In genomic region chr11:66629356-66629755, GRCh38 we compare ENCODE assay signal across 30 cellular contexts. TPM values are rescaled to one million over a fixed set of nuclear protein-coding genes. Genes with fewer than 3 reads are reported as not detected.
"Had no signal": no experiment of that assay in that cellular context is flagged by ENCODE, and none has a peak within 500 bp of the region (broad histone marks: within the 10 kb centered on the region; RNA-seq: fewer than 3 reads in every experiment).

No MANE protein-coding gene starts in this region.

- H3K27me3 ChIP-seq: dorsolateral prefrontal cortex, gastrocnemius medialis, left lung, neural progenitor cell, right atrium auricular region, spleen, stomach, thyroid gland, upper lobe of right lung had no signal

- H3K27me3 Mint-ChIP-seq: activated CD4-positive, alpha-beta memory T cell treated with anti-CD3 and anti-CD28 coated beads, Interleukin-2, amount 10 ng/mL, durations not matched to agents 7 days and 5 days; activated CD4-positive, alpha-beta T cell treated with anti-CD3 and anti-CD28 coated beads, Interleukin-2, amount 10 ng/mL, durations not matched to agents 24 days and 14 days; activated CD8-positive, alpha-beta memory T cell treated with anti-CD3 and anti-CD28 coated beads, Interleukin-2, amount 10 ng/mL, durations not matched to agents 7 days and 5 days had no signal

- H3K27ac Mint-ChIP-seq: activated CD4-positive, alpha-beta memory T cell treated with anti-CD3 and anti-CD28 coated beads, Interleukin-2, amount 10 ng/mL, durations not matched to agents 7 days and 5 days; activated CD4-positive, alpha-beta T cell treated with anti-CD3 and anti-CD28 coated beads, Interleukin-2, amount 10 ng/mL, durations not matched to agents 24 days and 14 days; activated CD8-positive, alpha-beta memory T cell treated with anti-CD3 and anti-CD28 coated beads, Interleukin-2, amount 10 ng/mL, durations not matched to agents 7 days and 5 days; neural progenitor cell had no signal

- H3K4me3 Mint-ChIP-seq: activated CD4-positive, alpha-beta memory T cell treated with anti-CD3 and anti-CD28 coated beads, Interleukin-2, amount 10 ng/mL, durations not matched to agents 7 days and 5 days; activated CD4-positive, alpha-beta T cell treated with anti-CD3 and anti-CD28 coated beads, Interleukin-2, amount 10 ng/mL, durations not matched to agents 24 days and 14 days; activated CD8-positive, alpha-beta memory T cell treated with anti-CD3 and anti-CD28 coated beads, Interleukin-2, amount 10 ng/mL, durations not matched to agents 7 days and 5 days; neural progenitor cell; T-helper 1 cell treated with Interleukin-12 subunit alpha and Interleukin-12 subunit beta and Interleukin-4 antibody, amounts not matched to agents 30 μg/mL and 1 μg/mL, for 36 hours had no signal

- ATAC-seq: activated CD8-positive, alpha-beta memory T cell treated with anti-CD3 and anti-CD28 coated beads, Interleukin-2, amount 10 ng/mL, durations not matched to agents 7 days and 5 days; gastrocnemius medialis; left lung; lower lobe of right lung; upper lobe of right lung had no signal

- H3K4me2 ChIP-seq: neural progenitor cell had no signal

- H3K9me3 ChIP-seq: gastrocnemius medialis, left lung, lower lobe of right lung, right atrium auricular region, spleen, stomach, thyroid gland, upper lobe of right lung had no signal

- H3K4me3 ChIP-seq: coronary artery, dorsolateral prefrontal cortex, gastrocnemius medialis, left lung, lower lobe of right lung, neural progenitor cell, right atrium auricular region, SK-N-MC, spleen, stomach, thyroid gland, upper lobe of right lung had no signal

- DNase-seq: activated CD4-positive, alpha-beta memory T cell treated with anti-CD3 and anti-CD28 coated beads, Interleukin-2, amount 10 ng/mL, durations not matched to agents 7 days and 5 days; activated CD4-positive, alpha-beta T cell treated with anti-CD3 and anti-CD28 coated beads, Interleukin-2, amount 10 ng/mL, durations not matched to agents 24 days and 14 days; activated CD4-positive, CD25-positive, alpha-beta regulatory T cell treated with anti-CD3 and anti-CD28 coated beads, Interleukin-2, amount 50 U/mL, for 72 hours; activated CD8-positive, alpha-beta memory T cell treated with anti-CD3 and anti-CD28 coated beads, Interleukin-2, amount 10 ng/mL, durations not matched to agents 7 days and 5 days; activated gamma-delta T cell treated with Interleukin-2 at 50 U/mL for 16 hours; activated naive CD4-positive, alpha-beta T cell treated with anti-CD3 and anti-CD28 coated beads, Interleukin-2, amount 50 U/mL, for 16 hours; anterior cingulate cortex; dorsolateral prefrontal cortex; effector memory CD4-positive, alpha-beta T cell; erythroblast; gastrocnemius medialis; glutamatergic neuron; left lung; lower lobe of right lung; occipital lobe; spleen; stimulated activated CD4-positive, alpha-beta T cell treated with anti-CD3 and anti-CD28 coated beads, Interleukin-2, amount 100 ng/mL, for 48 hours; stomach; SW 1271; T1000; thyroid gland; upper lobe of right lung; WERI-Rb-1 had no signal

- H3K4me1 Mint-ChIP-seq: neural progenitor cell had no signal

- H3K4me1 ChIP-seq: neural progenitor cell, thyroid gland had no signal

- FAIRE-seq: islet of Langerhans had no signal

- H3K9ac ChIP-seq: neural progenitor cell, parathyroid adenoma had no signal

- H3K9me3 Mint-ChIP-seq: activated CD4-positive, alpha-beta memory T cell treated with anti-CD3 and anti-CD28 coated beads, Interleukin-2, amount 10 ng/mL, durations not matched to agents 7 days and 5 days; activated CD4-positive, alpha-beta T cell treated with anti-CD3 and anti-CD28 coated beads, Interleukin-2, amount 10 ng/mL, durations not matched to agents 24 days and 14 days; neural progenitor cell; T-helper 1 cell treated with Interleukin-12 subunit alpha and Interleukin-12 subunit beta and Interleukin-4 antibody, amounts not matched to agents 30 μg/mL and 1 μg/mL, for 36 hours had no signal

- H3K27ac ChIP-seq: coronary artery, dorsolateral prefrontal cortex, gastrocnemius medialis, left lung, lower lobe of right lung, neural progenitor cell, parathyroid adenoma, right atrium auricular region, SK-N-MC, stomach, thyroid gland, upper lobe of right lung, WERI-Rb-1 had no signal

- H2AFZ ChIP-seq: neural progenitor cell, parathyroid adenoma had no signal

RNA-seq across cellular contexts. Expression of gene CCDC87, which starts 36.5 kb away (rescaled TPM):
- total RNA-seq: activated CD4-positive, alpha-beta memory T cell treated with anti-CD3 and anti-CD28 coated beads, Interleukin-2, amount 10 ng/mL, durations not matched to agents 7 days and 5 days had no signal
